Comparison of ENCODE assay signal across 23 cellular contexts in the genomic region with DNA sequence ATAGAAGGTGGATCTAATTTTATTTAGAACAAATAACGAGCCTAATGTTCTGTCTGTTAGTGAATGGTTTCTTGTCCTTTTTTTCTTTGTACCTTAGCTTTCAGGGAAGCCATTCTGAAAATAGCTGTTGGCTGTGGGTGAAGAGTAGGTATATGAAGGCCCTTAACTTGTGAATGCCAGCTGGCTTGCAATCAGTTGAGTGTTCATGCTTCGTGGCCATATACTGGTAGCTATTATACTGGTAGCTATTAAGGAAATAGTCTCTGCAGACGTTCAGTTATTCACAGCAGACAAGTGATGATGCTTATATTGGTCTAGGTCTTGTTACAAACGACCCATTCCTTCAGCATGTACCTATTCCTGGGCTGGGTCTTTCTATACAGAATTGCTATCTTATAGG. TPM values are rescaled to one million over a fixed set of nuclear protein-coding genes. Genes with fewer than 3 reads are reported as not detected.
DNase-seq lines count a peak whose midpoint lies in the region; ATAC-seq and TF ChIP-seq lines count a peak whose summit lies in the region.
"Had no signal": no experiment of that assay in that cellular context is flagged by ENCODE, and none has a peak within 500 bp of the region (broad histone marks: within the 10 kb centered on the region; RNA-seq: fewer than 3 reads in every experiment).

No MANE protein-coding gene starts in this region.

- H3K4me2 ChIP-seq in H9 (ENCODE audit: insufficient read depth, insufficient read length, low read length) = peak overlapping the region; percentile 29
- peak overlapping the region; percentile 81 for H3K4me2 ChIP-seq in neural progenitor cell

- peaks cover 41% of the 10 kb centered on the region for H3K4me1 ChIP-seq in H9 (ENCODE audit: insufficient read depth, low read length)
- H3K4me1 ChIP-seq in HUES64 (ENCODE audit: insufficient read depth, low read length) = peaks cover 95% of the 10 kb centered on the region
- peaks cover 15% of the 10 kb centered on the region for H3K4me1 ChIP-seq in iPS DF 6.9 (ENCODE audit: control insufficient read depth, insufficient read depth, low read length)
- H3K4me1 ChIP-seq in neural progenitor cell = peaks cover 93% of the 10 kb centered on the region
- H3K4me1 ChIP-seq: SJSA1 had no signal

- no peaks in the 10 kb centered on the region; the same call in 1 of the 2 replicates for H3K27me3 Mint-ChIP-seq in H9 (ENCODE audit: low read depth)
- H3K27me3 Mint-ChIP-seq in neural progenitor cell (ENCODE audit: insufficient read depth, low read depth) = peaks cover 8% of the 10 kb centered on the region

- no peak overlapping the region for H3K23ac ChIP-seq in H9 (ENCODE audit: insufficient read length, low read depth, low read length)

- no peak overlapping the region for H3K9ac ChIP-seq in H9 (ENCODE audit: extremely low read depth, insufficient read length, low read length)
- peak overlapping the region; percentile 58 for H3K9ac ChIP-seq in HUES64 (ENCODE audit: low read depth, low read length)
- no peak overlapping the region for H3K9ac ChIP-seq in neural progenitor cell

- H3K4ac ChIP-seq in H9 (ENCODE audit: low read depth, low read length) = no peak overlapping the region

- no peak overlapping the region for H4K91ac ChIP-seq in H9 (ENCODE audit: insufficient read length, low read depth, low read length)

- H4K20me1 ChIP-seq in H9 (ENCODE audit: control insufficient read depth, insufficient read depth, insufficient read length) (no peaks in the 10 kb centered on the region), neural progenitor cell (ENCODE audit: low read depth) (peaks cover 100% of the 10 kb centered on the region)

- H2BK120ac ChIP-seq in H9 (ENCODE audit: low read depth, low read length, poor library complexity, severe bottlenecking) = no peak overlapping the region

- H4K5ac ChIP-seq in H9 (ENCODE audit: insufficient read length, low read depth, low read length) = no peak overlapping the region

- no peak overlapping the region for H2BK12ac ChIP-seq in H9 (ENCODE audit: insufficient read length, low read depth, low read length)

- H3K4me1 Mint-ChIP-seq in H9 (peaks cover 86 to 96% of the 10 kb centered on the region in 2 experiments), neural progenitor cell (peaks cover 91% of the 10 kb centered on the region)
- H3K4me1 Mint-ChIP-seq: CD4-positive, CD25-positive, alpha-beta regulatory T cell had no signal

- H3T11ph ChIP-seq in H9 (ENCODE audit: low read length) = no peak overlapping the region

- H2BK5ac ChIP-seq in H9 (ENCODE audit: insufficient read length, low read length) = no peak overlapping the region

- no peak overlapping the region for H3K56ac ChIP-seq in H9 (ENCODE audit: insufficient read length, low read depth, low read length)

- H3K79me2 ChIP-seq in H9 (ENCODE audit: insufficient read depth, low read length) = peaks cover 82% of the 10 kb centered on the region
- peaks cover 100% of the 10 kb centered on the region for H3K79me2 ChIP-seq in neural progenitor cell (ENCODE audit: low read depth)

- TF ChIP-seq CTCF in H9 (conservative IDR thresholded peaks at IDR 0.05) (no peak), neural progenitor cell (IDR thresholded peaks at IDR 0.05) (no peak)

- DNase-seq in H9 = no peak
- DNase-seq in iPS DF 6.9 (ENCODE audit: low read depth, low spot score) = no peak
- no peak for DNase-seq in neural progenitor cell (ENCODE audit: low spot score)
- DNase-seq: CD4-positive, CD25-positive, alpha-beta regulatory T cell; COR-L47; DMS 273 treated with DMSO at 0.1 percent for 48 hours; DMS79 treated with DMSO at 0.1 percent for 48 hours; NCI-H1092; NCI-H1436; NCI-H2029; NCI-H2171; NCI-H345; NCI-H524; NCI-H82 had no signal

- H3K27ac Mint-ChIP-seq in H9 = peak overlapping the region in 2 of 3 experiments; percentile 92; a peak in 5 of 7 replicates
- no peak overlapping the region for H3K27ac Mint-ChIP-seq in neural progenitor cell
- H3K27ac Mint-ChIP-seq: CD4-positive, CD25-positive, alpha-beta regulatory T cell had no signal

- H3K27me3 ChIP-seq in H9 (ENCODE audit: insufficient read depth, low read length) (no peaks in the 10 kb centered on the region), HUES64 (ENCODE audit: insufficient read depth, low read length) (no peaks in the 10 kb centered on the region), iPS DF 6.9 (ENCODE audit: control insufficient read depth, insufficient read depth, low read length) (no peaks in the 10 kb centered on the region), neural progenitor cell (no peaks in the 10 kb centered on the region)

- H3K18ac ChIP-seq in H9 (ENCODE audit: insufficient read length, low read depth, low read length) = no peak overlapping the region

- no peak overlapping the region for H3K14ac ChIP-seq in H9 (ENCODE audit: insufficient read depth, low read length)

- no peaks in the 10 kb centered on the region for H3K79me1 ChIP-seq in H9 (ENCODE audit: insufficient read depth, low read depth, low read length, poor library complexity, severe bottlenecking)

- H2BK20ac ChIP-seq in H9 (ENCODE audit: low read depth, low read length, poor library complexity, severe bottlenecking) = no peak overlapping the region

- peaks cover 12% of the 10 kb centered on the region; the same call in 1 of the 2 replicates for H3K36me3 ChIP-seq in HUES64 (ENCODE audit: insufficient read depth, low read length)
- H3K36me3 ChIP-seq in iPS DF 6.9 (ENCODE audit: control insufficient read depth, insufficient read depth, low read length) = no peaks in the 10 kb centered on the region
- H3K36me3 ChIP-seq in neural progenitor cell = peaks cover 3% of the 10 kb centered on the region
- H3K36me3 ChIP-seq: SJSA1 had no signal

- ATAC-seq in GM18907 (IDR thresholded peaks at IDR 0.05; ENCODE audit: unreplicated experiment) (no peak), GM21619 (IDR thresholded peaks at IDR 0.05; ENCODE audit: unreplicated experiment) (no peak), GM21423 (IDR thresholded peaks at IDR 0.05; ENCODE audit: unreplicated experiment) (no peak)
- ATAC-seq: K562, Right ventricle myocardium inferior had no signal

- H4K8ac ChIP-seq in H9 (replicated peaks; ENCODE audit: insufficient read length, low read depth, low read length) = no peak overlapping the region

- H2BK15ac ChIP-seq in H9 (ENCODE audit: low read depth, low read length) = no peak overlapping the region

- H3F3A ChIP-seq in neural progenitor cell (ENCODE audit: low read depth) = peaks cover 98% of the 10 kb centered on the region

- H3K27ac ChIP-seq in H9 (ENCODE audit: insufficient read length, low read depth, low read length) (no peak overlapping the region), HUES64 (ENCODE audit: low read depth, low read length) (peak overlapping the region; percentile 94), iPS DF 6.9 (ENCODE audit: low read length) (peak overlapping the region; percentile 58), neural progenitor cell (peak overlapping the region; percentile 98)
- H3K27ac ChIP-seq: SJSA1 had no signal

- no peaks in the 10 kb centered on the region; a peak in 1 of 5 replicates for H3K9me3 Mint-ChIP-seq in H9
- no peaks in the 10 kb centered on the region for H3K9me3 Mint-ChIP-seq in neural progenitor cell

- H3K4me3 ChIP-seq in HUES64 (ENCODE audit: low read length) (peak overlapping the region; percentile 41), iPS DF 6.9 (ENCODE audit: low read length) (no peak overlapping the region), neural progenitor cell (peak overlapping the region; percentile 36)
- H3K4me3 ChIP-seq: K562, SJSA1 had no signal

- H3K9me3 ChIP-seq in H9 (ENCODE audit: control insufficient read depth, low read depth, low read length) (no peaks in the 10 kb centered on the region), HUES64 (ENCODE audit: insufficient read depth, low read depth, low read length) (no peaks in the 10 kb centered on the region), iPS DF 6.9 (ENCODE audit: control insufficient read depth, insufficient read depth, low read length) (no peaks in the 10 kb centered on the region), neural progenitor cell (ENCODE audit: low read depth) (no peaks in the 10 kb centered on the region)
- H3K9me3 ChIP-seq: SJSA1 had no signal

- H3K4me3 Mint-ChIP-seq in H9 = peak overlapping the region; percentile 35 to 71
- H3K4me3 Mint-ChIP-seq in neural progenitor cell = no peak overlapping the region
- H3K4me3 Mint-ChIP-seq: CD4-positive, CD25-positive, alpha-beta regulatory T cell had no signal

- H3K36me3 Mint-ChIP-seq in H9 (ENCODE audit: insufficient read depth in 1 of 3, low read depth in 3 of 3) (peaks cover 7 to 19% (median 14%) of the 10 kb centered on the region in 3 experiments; a peak in 6 of 7 replicates), neural progenitor cell (peaks cover 5% of the 10 kb centered on the region)
- H3K36me3 Mint-ChIP-seq: CD4-positive, CD25-positive, alpha-beta regulatory T cell had no signal

- no peaks in the 10 kb centered on the region for H3K23me2 ChIP-seq in H9 (ENCODE audit: insufficient read length, low read depth, low read length, poor library complexity, severe bottlenecking)

- H2AFZ ChIP-seq in H9 (ENCODE audit: low read length) (no peak overlapping the region), neural progenitor cell (replicated peaks) (no peak overlapping the region)

- no CpG with 5 or more reads among the region's 4 CpGs for WGBS in H9 (ENCODE audit: extremely low coverage, insufficient read length, low lambda C conversion rate)
- WGBS in HUES64 = 28% methylated on average over 4 of the region's 4 CpGs
- no CpG with 5 or more reads among the region's 4 CpGs for WGBS in iPS DF 6.9 (ENCODE audit: insufficient coverage, insufficient read length)

- no peak overlapping the region for H2AK5ac ChIP-seq in H9 (ENCODE audit: insufficient read length, low read length)

RNA-seq across cellular contexts. Expression of a gene that starts 18.8 kb away (rescaled TPM):
- total RNA-seq in H9 (2021) = 364 and 376 TPM in 2 replicates
- 82.8 TPM for polyA plus RNA-seq in HUES64 (2013, experiment 1 of 2)
- polyA plus RNA-seq in HUES64 (2013, experiment 2 of 2) = 81.5 TPM
- 106 and 107 TPM in 2 replicates for total RNA-seq in neural progenitor cell (ENCODE audit: low replicate concordance)
- total RNA-seq: LHCN-M2, Right ventricle myocardium inferior had no signal
- polyA plus RNA-seq: BJ had no signal
